Comparison of ENCODE assay signal across 19 cellular contexts in genomic region chr1:228983231-228983660, GRCh38.
DNase-seq lines count a peak whose midpoint lies in the region; ATAC-seq and TF ChIP-seq lines count a peak whose summit lies in the region.
"Had no signal": no experiment of that assay in that cellular context is flagged by ENCODE, and none has a peak within 500 bp of the region (broad histone marks: within the 10 kb centered on the region; RNA-seq: fewer than 3 reads in every experiment).

No MANE protein-coding gene starts in this region.

- H3K27ac Mint-ChIP-seq in activated CD8-positive, alpha-beta memory T cell treated with anti-CD3 and anti-CD28 coated beads, Interleukin-2, amount 10 ng/mL, durations not matched to agents 7 days and 5 days, result no peak overlapping the region
- H3K27ac Mint-ChIP-seq in activated naive CD4-positive, alpha-beta T cell treated with anti-CD3 and anti-CD28 coated beads, Interleukin-2, amount 50 U/mL, for 72 hours, result no peak overlapping the region
- H3K27ac Mint-ChIP-seq: B cell; CD4-positive, CD25-positive, alpha-beta regulatory T cell had no signal

- peaks cover 94 to 98% of the 10 kb centered on the region in 2 experiments for H3K4me1 ChIP-seq in neutrophil (ENCODE audit: control insufficient read depth in 1 of 2, insufficient read depth in 1 of 2, low read depth in 1 of 2, low read length in 1 of 2)
- H3K4me1 ChIP-seq: SJCRH30 had no signal

- no peaks in the 10 kb centered on the region for H3K9me3 Mint-ChIP-seq in activated CD8-positive, alpha-beta memory T cell treated with anti-CD3 and anti-CD28 coated beads, Interleukin-2, amount 10 ng/mL, durations not matched to agents 7 days and 5 days (ENCODE audit: low read depth)
- H3K9me3 Mint-ChIP-seq in activated naive CD4-positive, alpha-beta T cell treated with anti-CD3 and anti-CD28 coated beads, Interleukin-2, amount 50 U/mL, for 72 hours, result no peaks in the 10 kb centered on the region
- H3K9me3 Mint-ChIP-seq: CD4-positive, CD25-positive, alpha-beta regulatory T cell had no signal

- no peaks in the 10 kb centered on the region for H3K9me3 ChIP-seq in neutrophil
- H3K9me3 ChIP-seq: SJCRH30 had no signal

- no peak overlapping the region for H3K4me3 Mint-ChIP-seq in activated CD8-positive, alpha-beta memory T cell treated with anti-CD3 and anti-CD28 coated beads, Interleukin-2, amount 10 ng/mL, durations not matched to agents 7 days and 5 days
- H3K4me3 Mint-ChIP-seq: B cell; CD4-positive, CD25-positive, alpha-beta regulatory T cell had no signal

- H3K27me3 ChIP-seq in neutrophil, result no peaks in the 10 kb centered on the region
- H3K27me3 ChIP-seq: SJCRH30 had no signal

- no peak for TF ChIP-seq CTCF in VCaP (conservative IDR thresholded peaks at IDR 0.05)
- TF ChIP-seq CTCF in neutrophil (IDR thresholded peaks at IDR 0.05), result no peak

- H3K36me3 ChIP-seq in neutrophil, result no peaks in the 10 kb centered on the region
- H3K36me3 ChIP-seq: SJCRH30 had no signal

- peak overlapping the region in 1 of 2 experiments; percentile 9 for H3K4me3 ChIP-seq in neutrophil (ENCODE audit: low read depth in 1 of 2, low read length in 1 of 2)
- H3K4me3 ChIP-seq: K562, SJCRH30 had no signal

- H3K27ac ChIP-seq in VCaP, result peak overlapping the region; percentile 16; the same call in 1 of the 2 replicates
- H3K27ac ChIP-seq in neutrophil, result peak overlapping the region; percentile 85
- H3K27ac ChIP-seq: 22Rv1, SJCRH30 had no signal

- no peaks in the 10 kb centered on the region for H3K27me3 Mint-ChIP-seq in activated CD8-positive, alpha-beta memory T cell treated with anti-CD3 and anti-CD28 coated beads, Interleukin-2, amount 10 ng/mL, durations not matched to agents 7 days and 5 days
- H3K27me3 Mint-ChIP-seq: CD4-positive, CD25-positive, alpha-beta regulatory T cell had no signal

- no peaks in the 10 kb centered on the region for H3K4me1 Mint-ChIP-seq in activated CD8-positive, alpha-beta memory T cell treated with anti-CD3 and anti-CD28 coated beads, Interleukin-2, amount 10 ng/mL, durations not matched to agents 7 days and 5 days
- H3K4me1 Mint-ChIP-seq: B cell; CD4-positive, CD25-positive, alpha-beta regulatory T cell had no signal

- DNase-seq in activated CD8-positive, alpha-beta memory T cell treated with anti-CD3 and anti-CD28 coated beads for 24 hours, result peak; percentile 28
- no peak for DNase-seq in activated CD8-positive, alpha-beta memory T cell treated with anti-CD3 and anti-CD28 coated beads, Interleukin-2, amount 10 ng/mL, durations not matched to agents 7 days and 5 days
- DNase-seq in SKM-1 (lab: John Stamatoyannopoulos, UW; ENCODE audit: unreplicated experiment) (no peak), SHP77 (lab: John Stamatoyannopoulos, UW) (no peak)
- DNase-seq in activated naive CD4-positive, alpha-beta T cell treated with anti-CD3 and anti-CD28 coated beads, Interleukin-2, amount 50 U/mL, for 72 hours (ENCODE audit: low spot score in 2 of 2), result no peak
- DNase-seq: CD4-positive, CD25-positive, alpha-beta regulatory T cell; DMS153; NCI-H1105; NCI-H1436 treated with DMSO at 0.1 percent for 48 hours; NCI-H187 treated with DMSO at 0.1 percent for 48 hours; NCI-H345; NCI-H524; PC-3; SJCRH30 had no signal

- CTCF ChIA-PET in activated CD8-positive, alpha-beta memory T cell treated with anti-CD3 and anti-CD28 coated beads, Interleukin-2, amount 10 ng/mL, durations not matched to agents 7 days and 5 days (lab: Charles Lee), result interaction anchor here (0.7 kb wide), 1 partner anchor 249 kb away, joined by 3 read pairs; no protein-coding TSS in a partner anchor

- no peaks in the 10 kb centered on the region for H3K36me3 Mint-ChIP-seq in activated CD8-positive, alpha-beta memory T cell treated with anti-CD3 and anti-CD28 coated beads, Interleukin-2, amount 10 ng/mL, durations not matched to agents 7 days and 5 days
- H3K36me3 Mint-ChIP-seq in activated naive CD4-positive, alpha-beta T cell treated with anti-CD3 and anti-CD28 coated beads, Interleukin-2, amount 50 U/mL, for 72 hours, result no peaks in the 10 kb centered on the region
- H3K36me3 Mint-ChIP-seq: CD4-positive, CD25-positive, alpha-beta regulatory T cell had no signal

- no peak for ATAC-seq in activated CD8-positive, alpha-beta memory T cell treated with anti-CD3 and anti-CD28 coated beads, Interleukin-2, amount 10 ng/mL, durations not matched to agents 7 days and 5 days
- no peak for ATAC-seq in activated naive CD4-positive, alpha-beta T cell treated with anti-CD3 and anti-CD28 coated beads, Interleukin-2, amount 50 U/mL, for 72 hours
- ATAC-seq: K562, PC-3 had no signal
